ENCODE assay signal across 1 cellular context in genomic region chr11:64357904-64358535, GRCh38.
A peak's percentile ranks its signal among the peaks of the same experiment; 100 is the strongest.
TF ChIP-seq lines count a peak whose summit lies in the region.

No MANE protein-coding gene starts in this region.

TF ChIP-seq in HepG2, 621 proteins besides CTCF, POLR2A, EP300 and RAD21 (continues in another document):
- TF ChIP-seq ZNF572 (CRISPR knock-in tag; IDR thresholded peaks at IDR 0.05) (no peak), ZBTB40 (IDR thresholded peaks at IDR 0.05) (no peak), ZBTB40 (CRISPR knock-in tag; IDR thresholded peaks at IDR 0.05) (no peak; the same call in none of the 2 replicates), ARID2 (CRISPR knock-in tag; IDR thresholded peaks at IDR 0.05; ENCODE audit: borderline replicate concordance) (no peak), TFAP4 (IDR thresholded peaks at IDR 0.05; ENCODE audit: borderline replicate concordance, low read depth) (peak; percentile 70; the same call in 1 of the 2 replicates), TRIM24 (CRISPR knock-in tag; IDR thresholded peaks at IDR 0.05) (no peak), ZMAT3 (CRISPR knock-in tag; conservative IDR thresholded peaks at IDR 0.05) (0 out of 2 replicates have a peak, but pooled peaks have one; percentile 24), LCORL (IDR thresholded peaks at IDR 0.05) (no peak), LCORL (CRISPR knock-in tag; IDR thresholded peaks at IDR 0.05) (peak; percentile 50; the same call in 1 of the 2 replicates), MTERF4 (CRISPR knock-in tag; IDR thresholded peaks at IDR 0.05) (no peak), KAT7 (CRISPR knock-in tag; IDR thresholded peaks at IDR 0.05; ENCODE audit: borderline replicate concordance) (no peak), ZSCAN25 (CRISPR knock-in tag; IDR thresholded peaks at IDR 0.05) (0 out of 2 replicates have a peak, but pooled peaks have one; percentile 15), KDM5A (IDR thresholded peaks at IDR 0.05; ENCODE audit: borderline replicate concordance, low read length) (no peak), ZNF746 (CRISPR knock-in tag; IDR thresholded peaks at IDR 0.05) (0 out of 2 replicates have a peak, but pooled peaks have one; percentile 37), EZH2 (conservative IDR thresholded peaks at IDR 0.05; ENCODE audit: low read depth, low read length) (no peak), ZNF550 (CRISPR knock-in tag; IDR thresholded peaks at IDR 0.05; ENCODE audit: borderline replicate concordance) (no peak), ZNF687 (CRISPR knock-in tag; IDR thresholded peaks at IDR 0.05) (peak; percentile 72; the same call in 1 of the 2 replicates), EED (CRISPR knock-in tag; IDR thresholded peaks at IDR 0.05) (0 out of 2 replicates have a peak, but pooled peaks have one; percentile 79), FOSL2 (CRISPR knock-in tag; IDR thresholded peaks at IDR 0.05) (peak; percentile 80), GLMP (CRISPR knock-in tag; IDR thresholded peaks at IDR 0.05; ENCODE audit: borderline replicate concordance) (no peak), SYNCRIP (IDR thresholded peaks at IDR 0.05; ENCODE audit: insufficient read depth, low read depth, low read length) (no peak), ZNF260 (CRISPR knock-in tag; IDR thresholded peaks at IDR 0.05; ENCODE audit: borderline replicate concordance, low read depth) (no peak), FOXO4 (CRISPR knock-in tag; conservative IDR thresholded peaks at IDR 0.05) (no peak), TBX2 (CRISPR knock-in tag; IDR thresholded peaks at IDR 0.05; ENCODE audit: borderline replicate concordance) (peak; percentile 45; the same call in 1 of the 2 replicates), RBM39 (IDR thresholded peaks at IDR 0.05; ENCODE audit: low read depth, low read length, poor library complexity, severe bottlenecking) (no peak), CREB3 (CRISPR knock-in tag; IDR thresholded peaks at IDR 0.05) (no peak), TOPORS (CRISPR knock-in tag; IDR thresholded peaks at IDR 0.05) (no peak), ZNF343 (CRISPR knock-in tag; IDR thresholded peaks at IDR 0.05) (no peak), ZBTB7A (CRISPR knock-in tag; IDR thresholded peaks at IDR 0.05) (peak; percentile 28; the same call in 1 of the 2 replicates), ZNF432 (CRISPR knock-in tag; IDR thresholded peaks at IDR 0.05; ENCODE audit: borderline replicate concordance) (no peak), PAX8 (CRISPR knock-in tag; IDR thresholded peaks at IDR 0.05; ENCODE audit: borderline replicate concordance) (no peak), SAP130 (CRISPR knock-in tag; IDR thresholded peaks at IDR 0.05; ENCODE audit: low read depth) (0 out of 2 replicates have a peak, but pooled peaks have one; percentile 7), MTF1 (CRISPR knock-in tag; IDR thresholded peaks at IDR 0.05) (no peak), SP5 (CRISPR knock-in tag; IDR thresholded peaks at IDR 0.05; ENCODE audit: borderline replicate concordance, low read depth) (peak; percentile 39; the same call in 1 of the 2 replicates), ZNF883 (CRISPR knock-in tag; IDR thresholded peaks at IDR 0.05; ENCODE audit: not compliant biosample characterization) (peak; percentile 44), ZNF564 (CRISPR knock-in tag; IDR thresholded peaks at IDR 0.05) (no peak), ZNF558 (CRISPR knock-in tag; IDR thresholded peaks at IDR 0.05; ENCODE audit: borderline replicate concordance) (0 out of 2 replicates have a peak, but pooled peaks have one; percentile 5), JUND (CRISPR knock-in tag; IDR thresholded peaks at IDR 0.05) (no peak), NR1H2 (CRISPR knock-in tag; IDR thresholded peaks at IDR 0.05; ENCODE audit: borderline replicate concordance, low read depth) (no peak), ZNF747 (CRISPR knock-in tag; IDR thresholded peaks at IDR 0.05; ENCODE audit: borderline replicate concordance) (no peak), ZC3H13 (CRISPR knock-in tag; IDR thresholded peaks at IDR 0.05) (no peak), BRCA1 (CRISPR knock-in tag; IDR thresholded peaks at IDR 0.05) (no peak), TSC22D2 (CRISPR knock-in tag; IDR thresholded peaks at IDR 0.05; ENCODE audit: borderline replicate concordance) (no peak), MAZ (IDR thresholded peaks at IDR 0.05; ENCODE audit: borderline replicate concordance, low read depth, low read length) (no peak), MAZ (CRISPR knock-in tag; IDR thresholded peaks at IDR 0.05; ENCODE audit: low read depth) (peak; percentile 73), ZNF235 (CRISPR knock-in tag; IDR thresholded peaks at IDR 0.05; ENCODE audit: borderline replicate concordance) (0 out of 2 replicates have a peak, but pooled peaks have one; percentile 20), ZNF20 (CRISPR knock-in tag; IDR thresholded peaks at IDR 0.05) (no peak), ELF1 (CRISPR knock-in tag; IDR thresholded peaks at IDR 0.05) (no peak; the same call in 1 of the 2 replicates), GABPB1 (CRISPR knock-in tag; IDR thresholded peaks at IDR 0.05) (no peak), HNF4A (CRISPR knock-in tag; IDR thresholded peaks at IDR 0.05) (no peak)
